ENCODE assay signal across 15 cellular contexts in the genomic region with DNA sequence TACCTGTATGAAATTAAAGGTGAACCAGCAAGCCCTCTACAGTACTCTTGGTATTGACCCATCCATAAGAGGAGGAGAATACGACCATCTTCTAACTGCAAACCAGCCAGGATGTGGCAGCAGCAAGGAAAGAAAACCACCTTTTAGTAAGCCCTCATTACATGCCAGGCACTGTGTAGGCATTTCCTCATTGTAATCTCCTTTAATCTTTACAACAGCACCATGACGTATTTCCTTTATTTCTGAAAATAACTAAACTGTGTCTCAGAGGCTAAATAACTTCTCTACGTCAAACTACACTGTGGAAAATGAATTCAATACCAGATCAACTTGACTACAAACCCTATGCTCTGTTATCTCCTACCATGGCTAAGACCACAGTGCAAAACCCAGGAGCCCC. TPM values are rescaled to one million over a fixed set of nuclear protein-coding genes. Genes with fewer than 3 reads are reported as not detected.
A peak's percentile ranks its signal among the peaks of the same experiment; 100 is the strongest.
DNase-seq lines count a peak whose midpoint lies in the region; ATAC-seq and TF ChIP-seq lines count a peak whose summit lies in the region.
"Had no signal": no experiment of that assay in that cellular context is flagged by ENCODE, and none has a peak within 500 bp of the region (broad histone marks: within the 10 kb centered on the region; RNA-seq: fewer than 3 reads in every experiment).

No MANE protein-coding gene starts in this region.

- TF ChIP-seq CTCF in natural killer cell (IDR thresholded peaks at IDR 0.05) (no peak), GM10266 (IDR thresholded peaks at IDR 0.05; ENCODE audit: control insufficient read depth, insufficient read depth, low read depth, missing control alignments) (no peak)

- CTCF ChIA-PET in activated CD4-positive, alpha-beta T cell treated with anti-CD3 and anti-CD28 coated beads for 36 hours (lab: Charles Lee): interaction anchor here (1.4 kb wide), 1 partner anchor 16 kb away, joined by 3 read pairs; no protein-coding TSS in a partner anchor

- H3K27me3 Mint-ChIP-seq in activated CD4-positive, alpha-beta T cell treated with anti-CD3 and anti-CD28 coated beads for 36 hours: no peaks in the 10 kb centered on the region
- H3K27me3 Mint-ChIP-seq in natural killer cell (ENCODE audit: low read depth in 2 of 2): no peaks in the 10 kb centered on the region

- POLR2A ChIA-PET in activated CD4-positive, alpha-beta T cell treated with anti-CD3 and anti-CD28 coated beads for 36 hours (lab: Charles Lee): no interaction called here

- no peaks in the 10 kb centered on the region for H3K9me3 Mint-ChIP-seq in activated CD4-positive, alpha-beta T cell treated with anti-CD3 and anti-CD28 coated beads for 36 hours (ENCODE audit: low read depth)
- no peaks in the 10 kb centered on the region for H3K9me3 Mint-ChIP-seq in natural killer cell
- H3K9me3 Mint-ChIP-seq: endodermal cell had no signal

- no peak for DNase-seq in activated CD4-positive, alpha-beta T cell treated with anti-CD3 and anti-CD28 coated beads for 36 hours
- no peak for DNase-seq in activated CD4-positive, alpha-beta T cell treated with anti-CD3 and anti-CD28 coated beads for 4 hours
- peak; percentile 63 for DNase-seq in MV-4-11 (lab: John Stamatoyannopoulos, UW)
- peak; percentile 34 for DNase-seq in amniotic epithelial cell (ENCODE audit: low read depth)
- DNase-seq in natural killer cell: no peak
- DNase-seq in GM10266 (ENCODE audit: extremely low spot score): no peak
- DNase-seq in SIG-M5 treated with dmso at 0.1 percent for 504 hours (lab: John Stamatoyannopoulos, UW; ENCODE audit: unreplicated experiment): no peak
- DNase-seq: activated T-cell treated with anti-CD3 and anti-CD28 coated beads, Interleukin-2, amount 50 U/mL, for 48 hours; endodermal cell; NCI-H1105 treated with DMSO at 0.1 percent for 48 hours; NCI-H774; RPMI8226; stimulated activated CD4-positive, alpha-beta T cell treated with anti-CD3 and anti-CD28 coated beads, Interleukin-12 subunit alpha, Interleukin-12 subunit beta, amount 100 ng/mL, for 4 hours; stimulated activated naive CD4-positive, alpha-beta T cell treated with Interleukin-2 at 50 U/mL for 16 hours had no signal

- H3K27ac Mint-ChIP-seq in activated CD4-positive, alpha-beta T cell treated with anti-CD3 and anti-CD28 coated beads for 36 hours: no peak overlapping the region
- peak overlapping the region; percentile 77 to 92 for H3K27ac Mint-ChIP-seq in natural killer cell
- H3K27ac Mint-ChIP-seq: endodermal cell had no signal

- intact Hi-C loops in activated CD4-positive, alpha-beta T cell treated with anti-CD3 and anti-CD28 coated beads for 36 hours (cut with DNase I, micrococcal nuclease): no loop called here
- intact Hi-C loops in natural killer cell (cut with micrococcal nuclease): no loop called here

- peaks cover 21% of the 10 kb centered on the region for H3K36me3 Mint-ChIP-seq in activated CD4-positive, alpha-beta T cell treated with anti-CD3 and anti-CD28 coated beads for 36 hours (ENCODE audit: low read depth)
- no peaks in the 10 kb centered on the region for H3K36me3 Mint-ChIP-seq in natural killer cell

- H3K4me1 Mint-ChIP-seq in activated CD4-positive, alpha-beta T cell treated with anti-CD3 and anti-CD28 coated beads for 36 hours: peaks cover 11% of the 10 kb centered on the region
- peaks cover 12 to 13% of the 10 kb centered on the region in 2 donors for H3K4me1 Mint-ChIP-seq in natural killer cell

- ATAC-seq in activated CD4-positive, alpha-beta T cell treated with anti-CD3 and anti-CD28 coated beads for 36 hours: peak; percentile 65
- ATAC-seq in natural killer cell: peak; percentile 91
- no peak for ATAC-seq in HG03095 (IDR thresholded peaks at IDR 0.05; ENCODE audit: unreplicated experiment)

- H3K4me3 Mint-ChIP-seq in activated CD4-positive, alpha-beta T cell treated with anti-CD3 and anti-CD28 coated beads for 36 hours: no peak overlapping the region
- H3K4me3 Mint-ChIP-seq in natural killer cell: peak overlapping the region; percentile 29
- H3K4me3 Mint-ChIP-seq: endodermal cell had no signal

RNA-seq across cellular contexts. Expression of a gene that starts 18.2 kb away (rescaled TPM):
- total RNA-seq in activated CD4-positive, alpha-beta T cell treated with anti-CD3 and anti-CD28 coated beads for 36 hours: 1 to 10 TPM; 6.2 to 7.4 TPM
- total RNA-seq in natural killer cell: 1 to 10 TPM; 5.8 to 8.3 (median 7.7) TPM

RNA-seq across cellular contexts. Expression of a gene that starts 40.8 kb away (rescaled TPM):
- not detected for total RNA-seq in activated CD4-positive, alpha-beta T cell treated with anti-CD3 and anti-CD28 coated beads for 36 hours
- total RNA-seq in natural killer cell: not detected

Comparison
In these comparisons a context has a peak if more than half of its experiments do, and no peak if none do; other contexts are left out.
1. DNase-seq: peak in MV-4-11 (single experiment) and amniotic epithelial cell (single experiment); none in activated CD4-positive, alpha-beta T cell treated with anti-CD3 and anti-CD28 coated beads for 36 hours (single experiment), activated CD4-positive, alpha-beta T cell treated with anti-CD3 and anti-CD28 coated beads for 4 hours (0 of 2), natural killer cell (single experiment), GM10266 (single experiment) and SIG-M5 treated with dmso at 0.1 percent for 504 hours (single experiment).